In the genomic region with DNA sequence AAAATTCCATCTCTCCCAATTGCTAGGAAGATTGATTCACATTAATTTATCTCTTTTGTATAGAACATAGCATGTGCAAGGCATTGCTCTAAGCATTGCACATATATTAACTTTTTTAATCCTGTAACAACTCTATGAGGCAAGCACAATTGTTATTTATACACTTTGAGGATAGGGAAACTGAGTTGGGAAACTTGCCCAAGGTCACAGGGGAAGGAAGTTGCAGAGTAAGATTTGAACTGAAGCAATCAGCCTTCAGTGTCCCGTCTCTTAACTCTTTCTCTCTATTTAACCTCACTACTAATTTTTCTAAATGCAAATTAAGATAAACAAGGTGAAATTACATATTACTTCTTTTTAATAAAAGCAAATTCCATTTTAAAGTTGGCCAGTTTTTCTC, we compare ENCODE assay signal across 21 cellular contexts. TPM values are rescaled to one million over a fixed set of nuclear protein-coding genes. Genes with fewer than 3 reads are reported as not detected.
"Had no signal": no experiment of that assay in that cellular context is flagged by ENCODE, and none has a peak within 500 bp of the region (broad histone marks: within the 10 kb centered on the region; RNA-seq: fewer than 3 reads in every experiment).

No MANE protein-coding gene starts in this region.

- H3K4me3 Mint-ChIP-seq: activated B cell treated with CpG ODN at 0.5 μM for 24 hours; activated CD4-positive, alpha-beta T cell treated with anti-CD3 and anti-CD28 coated beads for 36 hours; activated naive CD8-positive, alpha-beta T cell treated with anti-CD3 and anti-CD28 coated beads for 36 hours; central memory CD8-positive, alpha-beta T cell; immature natural killer cell; natural killer cell had no signal

- H3K27ac Mint-ChIP-seq: activated B cell treated with CpG ODN at 0.5 μM for 24 hours; activated CD4-positive, alpha-beta T cell treated with anti-CD3 and anti-CD28 coated beads for 36 hours; activated naive CD8-positive, alpha-beta T cell treated with anti-CD3 and anti-CD28 coated beads for 36 hours; immature natural killer cell; natural killer cell had no signal

- DNase-seq: activated B cell treated with CpG ODN at 0.5 μM for 24 hours; activated CD4-positive, alpha-beta T cell treated with anti-CD3 and anti-CD28 coated beads for 36 hours; activated CD4-positive, alpha-beta T cell treated with anti-CD3 and anti-CD28 coated beads, Interleukin-2, amount 50 U/mL, for 48 hours; activated naive CD4-positive, alpha-beta T cell treated with Interleukin-2 at 50 U/mL for 16 hours; activated naive CD8-positive, alpha-beta T cell treated with anti-CD3 and anti-CD28 coated beads for 36 hours; activated T-cell treated with anti-CD3 and anti-CD28 coated beads, Interleukin-2, amount 50 U/mL, for 48 hours; effector memory CD4-positive, alpha-beta T cell; foreskin melanocyte; glutamatergic neuron; immature natural killer cell; mammary epithelial cell; midbrain; natural killer cell; stimulated activated CD4-positive, alpha-beta T cell treated with anti-CD3 and anti-CD28 coated beads, Interleukin-4, amount 100 ng/mL, for 24 hours; stimulated activated naive CD8-positive, alpha-beta T cell treated with anti-CD3 and anti-CD28 coated beads, Interleukin-15, Interleukin-2, amounts not matched to agents 100 U/mL and 50 U/mL, for 24 hours; T-helper 9 cell had no signal

- H3K9me3 Mint-ChIP-seq: activated B cell treated with CpG ODN at 0.5 μM for 24 hours; activated naive CD8-positive, alpha-beta T cell treated with anti-CD3 and anti-CD28 coated beads for 36 hours; central memory CD8-positive, alpha-beta T cell; immature natural killer cell; natural killer cell had no signal

- ATAC-seq: activated CD4-positive, alpha-beta T cell treated with anti-CD3 and anti-CD28 coated beads for 36 hours; esophagus mucosa; left lobe of liver; natural killer cell; stimulated activated naive CD8-positive, alpha-beta T cell treated with anti-CD3 and anti-CD28 coated beads, Interleukin-15, Interleukin-2, amounts not matched to agents 100 U/mL and 50 U/mL, for 24 hours had no signal

- H3K36me3 Mint-ChIP-seq: activated naive CD8-positive, alpha-beta T cell treated with anti-CD3 and anti-CD28 coated beads for 36 hours; natural killer cell had no signal

- H3K4me1 Mint-ChIP-seq: activated B cell treated with CpG ODN at 0.5 μM for 24 hours; activated CD4-positive, alpha-beta T cell treated with anti-CD3 and anti-CD28 coated beads for 36 hours; activated naive CD8-positive, alpha-beta T cell treated with anti-CD3 and anti-CD28 coated beads for 36 hours; central memory CD8-positive, alpha-beta T cell; immature natural killer cell had no signal

RNA-seq across cellular contexts. Expression of gene OR56B4, which starts 22.1 kb away (rescaled TPM):
- polyA plus RNA-seq: hepatocyte, mammary epithelial cell, thymus had no signal

RNA-seq across cellular contexts. Expression of gene OR52B2, which starts 40.5 kb away (rescaled TPM):
- polyA plus RNA-seq: hepatocyte, immature natural killer cell, mammary epithelial cell, thymus had no signal
